In genomic region chr19:22026687-22027086, GRCh38 we compare ENCODE assay signal across 21 cellular contexts. TPM values are rescaled to one million over a fixed set of nuclear protein-coding genes. Genes with fewer than 3 reads are reported as not detected.
A peak's percentile ranks its signal among the peaks of the same experiment; 100 is the strongest.
DNase-seq lines count a peak whose midpoint lies in the region; ATAC-seq, FAIRE-seq and TF ChIP-seq lines count a peak whose summit lies in the region.
"Had no signal": no experiment of that assay in that cellular context is flagged by ENCODE, and none has a peak within 500 bp of the region (broad histone marks: within the 10 kb centered on the region; RNA-seq: fewer than 3 reads in every experiment).

No MANE protein-coding gene starts in this region.

- intact Hi-C loops in Right ventricle myocardium inferior (cut with DNase I) = no loop called here
- intact Hi-C loops in right cardiac atrium (cut with DNase I) = no loop called here
- intact Hi-C loops in HepG2 (cut with micrococcal nuclease; ENCODE audit: unreplicated experiment) = no loop called here
- intact Hi-C loops in right lobe of liver (cut with DNase I) = no loop called here

- FAIRE-seq in HepG2 (lab: Jason Lieb, UNC) (no peak), GM12891 (lab: Jason Lieb, UNC) (no peak)
- FAIRE-seq: HTR-8/SVneo had no signal

- BruUV-seq in HepG2 (replicated peaks; lab: Mats Ljungman, UMichigan) = no TSS peak

- H3K9me3 ChIP-seq in right cardiac atrium (ENCODE audit: control insufficient read depth, low read length) (no peaks in the 10 kb centered on the region), HepG2 (ENCODE audit: low read length) (peaks cover 97% of the 10 kb centered on the region), right lobe of liver (no peaks in the 10 kb centered on the region)

- CTCF ChIA-PET in HepG2 (lab: Yijun Ruan, JAX; ENCODE audit: low intra/inter-chr PET ratio, low total read pairs) = no interaction called here

- H3K4me2 ChIP-seq in HepG2 (ENCODE audit: low read depth, low read length) = no peak overlapping the region
- H3K4me2 ChIP-seq: BLaER1 had no signal

- DNase-seq in Right ventricle myocardium inferior (ENCODE audit: missing footprints) = no peak
- DNase-seq in right cardiac atrium = no peak
- no peak for DNase-seq in HepG2 (ENCODE audit: low spot score)
- DNase-seq in right lobe of liver = no peak
- peak; percentile 14 for DNase-seq in coronary artery (ENCODE audit: low spot score)
- DNase-seq in GM12891 (ENCODE audit: insufficient read length, low spot score) = no peak
- DNase-seq: 8988T; CD4-positive, alpha-beta memory T cell; DMS153; DMS79; GDM1; GOT3; H7; HFFc6 had no signal

- TF ChIP-seq EP300 in HepG2 (IDR thresholded peaks at IDR 0.05; ENCODE audit: low read depth in 2 of 2, low read length in 2 of 2) (no peak), HepG2 (CRISPR knock-in tag; IDR thresholded peaks at IDR 0.05; ENCODE audit: borderline replicate concordance) (no peak)

- no peak overlapping the region for H2AFZ ChIP-seq in HepG2 (ENCODE audit: low read length)

- H3K4me3 ChIP-seq in right cardiac atrium (ENCODE audit: low read length) (no peak overlapping the region), HepG2 (replicated peaks in 1 of 3; ENCODE audit: insufficient read depth in 1 of 3, low read depth in 2 of 3, low read length in 3 of 3) (no peak overlapping the region), right lobe of liver (no peak overlapping the region), coronary artery (no peak overlapping the region)
- H3K4me3 ChIP-seq: BLaER1 had no signal

- ATAC-seq in Right ventricle myocardium inferior = peak; percentile 37
- no peak for ATAC-seq in right cardiac atrium
- ATAC-seq in HepG2 = no peak
- no peak for ATAC-seq in right lobe of liver
- ATAC-seq in HG03521 (IDR thresholded peaks at IDR 0.05; ENCODE audit: unreplicated experiment) = no peak
- ATAC-seq: HCT116 had no signal

- no peak overlapping the region for H3K9ac ChIP-seq in HepG2 (ENCODE audit: insufficient read depth, low read depth, low read length)
- H3K9ac ChIP-seq: BLaER1 had no signal

- TF ChIP-seq RAD21 in HepG2 (CRISPR knock-in tag; IDR thresholded peaks at IDR 0.05) = no peak

- H3K36me3 ChIP-seq in HepG2 (replicated peaks in 1 of 2; ENCODE audit: control insufficient read depth in 1 of 2, insufficient read depth in 2 of 2, low read length in 2 of 2) (no peaks in the 10 kb centered on the region), right lobe of liver (no peaks in the 10 kb centered on the region)
- H3K36me3 ChIP-seq: BLaER1 had no signal

- TF ChIP-seq POLR2A in HepG2 (IDR thresholded peaks at IDR 0.05; ENCODE audit: insufficient read depth in 1 of 2, low read depth in 2 of 2, low read length in 2 of 2) = no peak
- TF ChIP-seq POLR2A in right lobe of liver (IDR thresholded peaks at IDR 0.05) = no peak
- no peak for TF ChIP-seq POLR2A in GM12891 (IDR thresholded peaks at IDR 0.05; ENCODE audit: low read depth, low read length)

- H3K4me1 ChIP-seq in right cardiac atrium (ENCODE audit: control insufficient read depth, insufficient read depth, low read length) (no peaks in the 10 kb centered on the region), HepG2 (ENCODE audit: insufficient read depth, low read length) (no peaks in the 10 kb centered on the region), right lobe of liver (no peaks in the 10 kb centered on the region)
- H3K4me1 ChIP-seq: BLaER1 had no signal

- TF ChIP-seq CTCF in HepG2 (CRISPR knock-in tag; IDR thresholded peaks at IDR 0.05) (no peak), right lobe of liver (IDR thresholded peaks at IDR 0.05) (no peak), coronary artery (IDR thresholded peaks at IDR 0.05) (no peak)

- H3K27ac ChIP-seq in right cardiac atrium (ENCODE audit: low read length) (no peak overlapping the region), HepG2 (ENCODE audit: extremely low read length, insufficient read depth, low read length) (no peak overlapping the region), right lobe of liver (no peak overlapping the region), coronary artery (no peak overlapping the region)
- H3K27ac ChIP-seq: BLaER1 had no signal

- no peaks in the 10 kb centered on the region for H4K20me1 ChIP-seq in HepG2 (ENCODE audit: insufficient read depth, low read length)
- H4K20me1 ChIP-seq: BLaER1 had no signal

- in situ Hi-C loops in HepG2 (cut with HindIII; ENCODE audit: extremely low pct_ligation_motif_present, low pct_unique_long_range_greater_than_20kb) = no loop called here

- H3K27me3 ChIP-seq in right cardiac atrium (ENCODE audit: control insufficient read depth, insufficient read depth) (no peaks in the 10 kb centered on the region), HepG2 (ENCODE audit: control insufficient read depth in 1 of 2, insufficient read depth in 2 of 2, low read length in 2 of 2) (no peaks in the 10 kb centered on the region), right lobe of liver (no peaks in the 10 kb centered on the region)
- H3K27me3 ChIP-seq: BLaER1 had no signal

- no peaks in the 10 kb centered on the region for H3K79me2 ChIP-seq in HepG2 (ENCODE audit: insufficient read depth, low read length)

- POLR2A ChIA-PET in HepG2 (lab: Yijun Ruan, JAX) = no interaction called here

TF ChIP-seq in HepG2, 621 proteins besides CTCF, POLR2A, EP300 and RAD21:
- no peak for TF ChIP-seq ZNF75D (CRISPR knock-in tag; IDR thresholded peaks at IDR 0.05; ENCODE audit: borderline replicate concordance)
- peak; percentile 31; the same call in 1 of the 2 replicates for TF ChIP-seq CEBPB (IDR thresholded peaks at IDR 0.05; ENCODE audit: borderline replicate concordance, low read depth, low read length)

TF ChIP-seq in GM12891, 5 proteins besides CTCF, POLR2A, EP300 and RAD21:
- TF ChIP-seq TAF1 (IDR thresholded peaks at IDR 0.05; ENCODE audit: low read depth, low read length) (no peak), POU2F2 (IDR thresholded peaks at IDR 0.05; ENCODE audit: low read depth, low read length) (no peak), POLR2AphosphoS5 (IDR thresholded peaks at IDR 0.05; ENCODE audit: low read depth, low read length) (no peak), SPI1 (IDR thresholded peaks at IDR 0.05; ENCODE audit: low read depth, low read length) (no peak), PAX5 (IDR thresholded peaks at IDR 0.05; ENCODE audit: insufficient read depth, low read length, severe bottlenecking) (no peak)

RNA-seq across cellular contexts. Expression of gene ZNF208, which starts 15.9 kb away (rescaled TPM):
- total RNA-seq in Right ventricle myocardium inferior (23.6 TPM), right cardiac atrium (10 to 100 TPM; 11.1 to 51.9 (median 28.6) TPM), HepG2 (2016; rRNA removed; fragmentation: Illumina TruSeq; extraction: Trizol) (not detected in 2 replicates), right lobe of liver (under 1 TPM; 0.06 to 0.90 (median 0.26) TPM)
- polyA plus RNA-seq in right cardiac atrium (9.7 TPM), HepG2 (2011; rRNA removed) (not detected in 2 replicates)
- total RNA-seq in HepG2 (2016; cell fraction: cytosol; rRNA removed; fragmentation: Illumina TruSeq; extraction: Trizol; ENCODE audit: low read depth) = not detected in 2 replicates
- not detected in 2 replicates for total RNA-seq in HepG2 (2016; cell fraction: insoluble cytoplasmic fraction; rRNA removed; fragmentation: Illumina TruSeq; extraction: Trizol)
- not detected in 2 replicates for total RNA-seq in HepG2 (2016; cell fraction: membrane; rRNA removed; fragmentation: Illumina TruSeq; extraction: Trizol)
- not detected in 2 replicates for total RNA-seq in HepG2 (2016; cell fraction: nucleus; rRNA removed; fragmentation: Illumina TruSeq; extraction: Trizol)
- polyA plus RNA-seq in HepG2 (2011; cell fraction: cytosol; rRNA removed) = not detected in 2 replicates
- not detected in 2 replicates for polyA plus RNA-seq in HepG2 (2011; cell fraction: nucleus; rRNA removed)
- not detected in 2 replicates for polyA plus RNA-seq in HepG2 (2012)
- not detected in 2 replicates for polyA plus RNA-seq in HepG2 (2016; cell fraction: cytosol; fragmentation: Illumina TruSeq; extraction: Trizol; ENCODE audit: low read depth)
- polyA plus RNA-seq in HepG2 (2016; cell fraction: insoluble cytoplasmic fraction; fragmentation: Illumina TruSeq; extraction: Trizol; ENCODE audit: low read depth) = not detected in 2 replicates
- not detected in 2 replicates for polyA plus RNA-seq in HepG2 (2016; cell fraction: membrane; fragmentation: Illumina TruSeq; extraction: Trizol; ENCODE audit: low read depth)
- polyA plus RNA-seq in HepG2 (2016; cell fraction: nucleus; fragmentation: Illumina TruSeq; extraction: Trizol; ENCODE audit: insufficient read depth, low read depth) = not detected in 2 replicates
- not detected in 2 replicates for polyA minus RNA-seq in HepG2 (2011; rRNA and poly(A)+ RNA removed; ENCODE audit: low replicate concordance)
- not detected in 2 replicates for polyA minus RNA-seq in HepG2 (2011; cell fraction: cytosol; rRNA and poly(A)+ RNA removed)
- not detected in 2 replicates for polyA minus RNA-seq in HepG2 (2011; cell fraction: nucleus; rRNA and poly(A)+ RNA removed)
- 0.08 TPM for polyA plus RNA-seq in GM12891 (2012; ENCODE audit: low read depth, missing spikeins)
- total RNA-seq: A673, H7 had no signal
- polyA plus RNA-seq: AG04450, CD14-positive monocyte had no signal

RNA-seq across cellular contexts. Expression of gene ZNF257, which starts 25.6 kb away (rescaled TPM):
- total RNA-seq in Right ventricle myocardium inferior = 0.60 TPM
- 1 to 10 TPM; 1.5 to 2.2 (median 1.6) TPM for total RNA-seq in right cardiac atrium
- polyA plus RNA-seq in right cardiac atrium = 2.3 TPM
- total RNA-seq in HepG2 (2016; rRNA removed; fragmentation: Illumina TruSeq; extraction: Trizol) = 0.79 and 0.86 TPM in 2 replicates
- 0.35 and 1.2 TPM in 2 replicates for total RNA-seq in HepG2 (2016; cell fraction: cytosol; rRNA removed; fragmentation: Illumina TruSeq; extraction: Trizol; ENCODE audit: low read depth)
- 0.55 and 0.71 TPM in 2 replicates for total RNA-seq in HepG2 (2016; cell fraction: insoluble cytoplasmic fraction; rRNA removed; fragmentation: Illumina TruSeq; extraction: Trizol)
- 0.38 and 0.65 TPM in 2 replicates for total RNA-seq in HepG2 (2016; cell fraction: membrane; rRNA removed; fragmentation: Illumina TruSeq; extraction: Trizol)
- total RNA-seq in HepG2 (2016; cell fraction: nucleus; rRNA removed; fragmentation: Illumina TruSeq; extraction: Trizol) = 0.69 and 1.0 TPM in 2 replicates
- polyA plus RNA-seq in HepG2 (2011; rRNA removed) = 0.04 TPM in 2 replicates
- polyA plus RNA-seq in HepG2 (2011; cell fraction: cytosol; rRNA removed) = 0.03 and 0.08 TPM in 2 replicates
- 0.03 TPM in 1 of 2 replicates, not detected in the other for polyA plus RNA-seq in HepG2 (2011; cell fraction: nucleus; rRNA removed)
- 0.21 TPM in 1 of 2 replicates, not detected in the other for polyA plus RNA-seq in HepG2 (2012)
- 0.14 and 0.27 TPM in 2 replicates for polyA plus RNA-seq in HepG2 (2016; cell fraction: cytosol; fragmentation: Illumina TruSeq; extraction: Trizol; ENCODE audit: low read depth)
- 0.83 and 0.92 TPM in 2 replicates for polyA plus RNA-seq in HepG2 (2016; cell fraction: insoluble cytoplasmic fraction; fragmentation: Illumina TruSeq; extraction: Trizol; ENCODE audit: low read depth)
- polyA plus RNA-seq in HepG2 (2016; cell fraction: membrane; fragmentation: Illumina TruSeq; extraction: Trizol; ENCODE audit: low read depth) = 0.08 and 0.09 TPM in 2 replicates
- polyA plus RNA-seq in HepG2 (2016; cell fraction: nucleus; fragmentation: Illumina TruSeq; extraction: Trizol; ENCODE audit: insufficient read depth, low read depth) = 0.56 and 0.61 TPM in 2 replicates
- not detected in 2 replicates for polyA minus RNA-seq in HepG2 (2011; rRNA and poly(A)+ RNA removed; ENCODE audit: low replicate concordance)
- not detected in 2 replicates for polyA minus RNA-seq in HepG2 (2011; cell fraction: cytosol; rRNA and poly(A)+ RNA removed)
- polyA minus RNA-seq in HepG2 (2011; cell fraction: nucleus; rRNA and poly(A)+ RNA removed) = 1.2 and 1.4 TPM in 2 replicates
- under 1 TPM in 5 of 6 experiments, not detected in 1; 0.10 to 0.26 (median 0.14) TPM for total RNA-seq in right lobe of liver
- not detected for polyA plus RNA-seq in GM12891 (2012; ENCODE audit: low read depth, missing spikeins)
- total RNA-seq: A673, H7 had no signal

Comparison
In these comparisons a context has a peak if more than half of its experiments do, and no peak if none do; other contexts are left out.
1. RNA of gene ZNF208, which starts 15.9 kb away (total RNA-seq): 11.1 to 51.9 TPM in right cardiac atrium and 23.6 TPM in Right ventricle myocardium inferior (single experiment); 0.06 to 0.90 TPM in right lobe of liver and not detected in HepG2; every median in the first group is over 4 times any median in the second.